In genomic region chr3:193592841-193593665, GRCh38 we compare ENCODE assay signal across 1 cellular context.
TF ChIP-seq lines count a peak whose summit lies in the region.

TSS of gene OPA1 (plus strand) at chr3:193593208. CDS start at chr3:193593378, 170 bp downstream.

TF ChIP-seq in HepG2, 621 proteins besides CTCF, POLR2A, EP300 and RAD21 (continued from another document and continues in another):
- TF ChIP-seq TERF1 (CRISPR knock-in tag; IDR thresholded peaks at IDR 0.05) (no peak), ZNF781 (CRISPR knock-in tag; IDR thresholded peaks at IDR 0.05; ENCODE audit: borderline replicate concordance, not compliant biosample characterization) (peak; percentile 92), HNRNPL (IDR thresholded peaks at IDR 0.05; ENCODE audit: low read depth, low read length) (0 out of 2 replicates have a peak, but pooled peaks have one; percentile 33), ELF1 (CRISPR knock-in tag; IDR thresholded peaks at IDR 0.05) (peak; percentile 99), HINFP (CRISPR knock-in tag; IDR thresholded peaks at IDR 0.05; ENCODE audit: low read depth) (peak; percentile 97), AFF4 (CRISPR knock-in tag; IDR thresholded peaks at IDR 0.05) (no peak), ZSCAN5A (CRISPR knock-in tag; IDR thresholded peaks at IDR 0.05; ENCODE audit: borderline replicate concordance) (peak; percentile 94; the same call in 1 of the 2 replicates), ZNF784 (CRISPR knock-in tag; IDR thresholded peaks at IDR 0.05; ENCODE audit: borderline replicate concordance) (peak; percentile 88), PAX8 (CRISPR knock-in tag; IDR thresholded peaks at IDR 0.05; ENCODE audit: borderline replicate concordance) (no peak), ZNF24 (IDR thresholded peaks at IDR 0.05) (peak; percentile 59; the same call in 1 of the 2 replicates), LBX2 (CRISPR knock-in tag; IDR thresholded peaks at IDR 0.05; ENCODE audit: borderline replicate concordance) (no peak), ZNF691 (CRISPR knock-in tag; IDR thresholded peaks at IDR 0.05; ENCODE audit: borderline replicate concordance, low read depth) (peak; percentile 93), NFKBIZ (CRISPR knock-in tag; IDR thresholded peaks at IDR 0.05) (peak; percentile 78), HNRNPUL1 (IDR thresholded peaks at IDR 0.05; ENCODE audit: low read depth, low read length) (no peak), ZSCAN12 (CRISPR knock-in tag; IDR thresholded peaks at IDR 0.05) (no peak), MAFG (CRISPR knock-in tag; IDR thresholded peaks at IDR 0.05) (no peak), SMARCC2 (IDR thresholded peaks at IDR 0.05) (no peak), ZNF850 (CRISPR knock-in tag; conservative IDR thresholded peaks at IDR 0.05) (no peak), PBX2 (CRISPR knock-in tag; IDR thresholded peaks at IDR 0.05) (no peak; the same call in 1 of the 2 replicates), ZSCAN22 (CRISPR knock-in tag; IDR thresholded peaks at IDR 0.05) (no peak), IKZF5 (CRISPR knock-in tag; IDR thresholded peaks at IDR 0.05) (peak; percentile 98), ZNF629 (CRISPR knock-in tag; conservative IDR thresholded peaks at IDR 0.05) (no peak; the same call in 1 of the 2 replicates), ZNF660 (CRISPR knock-in tag; IDR thresholded peaks at IDR 0.05; ENCODE audit: borderline replicate concordance, low read depth) (no peak), CHD4 (IDR thresholded peaks at IDR 0.05; ENCODE audit: borderline replicate concordance, low read length) (no peak), ZNF747 (CRISPR knock-in tag; IDR thresholded peaks at IDR 0.05; ENCODE audit: borderline replicate concordance) (peak; percentile 84; the same call in 1 of the 2 replicates), CREB3 (CRISPR knock-in tag; IDR thresholded peaks at IDR 0.05) (0 out of 2 replicates have a peak, but pooled peaks have one; percentile 50), PAF1 (CRISPR knock-in tag; IDR thresholded peaks at IDR 0.05) (no peak), TP53 (CRISPR knock-in tag; conservative IDR thresholded peaks at IDR 0.05) (no peak; the same call in 1 of the 2 replicates), TCF7L2 (IDR thresholded peaks at IDR 0.05; ENCODE audit: low read depth, low read length) (no peak), ZNF512 (CRISPR knock-in tag; IDR thresholded peaks at IDR 0.05) (no peak; the same call in 1 of the 2 replicates), ATF5 (CRISPR knock-in tag; IDR thresholded peaks at IDR 0.05; ENCODE audit: low read depth) (no peak), FUBP1 (CRISPR knock-in tag; IDR thresholded peaks at IDR 0.05; ENCODE audit: borderline replicate concordance) (peak; percentile 94; the same call in 1 of the 2 replicates), ATF4 (CRISPR knock-in tag; IDR thresholded peaks at IDR 0.05) (peak in 1 of 2 experiments; percentile 80; a peak in 1 of 4 replicates), MED1 (CRISPR knock-in tag; IDR thresholded peaks at IDR 0.05) (peak; percentile 91), NFYC (CRISPR knock-in tag; IDR thresholded peaks at IDR 0.05) (peak; percentile 66), HMG20B (CRISPR knock-in tag; conservative IDR thresholded peaks at IDR 0.05) (peak; percentile 56; the same call in 1 of the 2 replicates), ZNF709 (CRISPR knock-in tag; IDR thresholded peaks at IDR 0.05) (peak; percentile 80; the same call in 1 of the 2 replicates), TOPORS (CRISPR knock-in tag; IDR thresholded peaks at IDR 0.05) (peak; percentile 97), ZNF788 (CRISPR knock-in tag; IDR thresholded peaks at IDR 0.05; ENCODE audit: borderline replicate concordance) (peak; percentile 99)
